ENCODE assay signal across 19 cellular contexts in genomic region chr10:423167-423566, GRCh38.
A peak's percentile ranks its signal among the peaks of the same experiment; 100 is the strongest.
DNase-seq lines count a peak whose midpoint lies in the region; ATAC-seq and TF ChIP-seq lines count a peak whose summit lies in the region.
"Had no signal": no experiment of that assay in that cellular context is flagged by ENCODE, and none has a peak within 500 bp of the region (broad histone marks: within the 10 kb centered on the region; RNA-seq: fewer than 3 reads in every experiment).

No MANE protein-coding gene starts in this region.

- H3K4me3 ChIP-seq in esophagus muscularis mucosa, result no peak overlapping the region
- H3K4me3 ChIP-seq in heart right ventricle, result no peak overlapping the region
- H3K4me3 ChIP-seq: A549, GM23248 had no signal

- TF ChIP-seq POLR2A in esophagus muscularis mucosa (IDR thresholded peaks at IDR 0.05; ENCODE audit: low read depth), result no peak

- DNase-seq in esophagus muscularis mucosa (ENCODE audit: extremely low spot score) (peak; percentile 53), medulla oblongata (ENCODE audit: extremely low spot score) (peak; percentile 52), pons (ENCODE audit: low spot score) (peak; percentile 8), DMS79 treated with DMSO at 0.1 percent for 48 hours (lab: John Stamatoyannopoulos, UW) (no peak), heart right ventricle (no peak)
- DNase-seq in stimulated activated CD4-positive, alpha-beta T cell treated with anti-CD3 and anti-CD28 coated beads, Interleukin-4, amount 100 ng/mL, for 4 hours, result no peak
- DNase-seq: 8988T; ACHN; AML-193; Calu3; CD4-positive, alpha-beta memory T cell; COR-L47; DMS53; DND-41; GM23248; H7; HCEC 1CT had no signal

- 78% methylated on average over 7 of the region's 7 CpGs for WGBS in esophagus muscularis mucosa
- WGBS in heart right ventricle, 2 donors, result 95 to 96% methylated on average over 7 of the region's 7 CpGs

- H3K36me3 ChIP-seq in esophagus muscularis mucosa (peaks cover 9 to 40% (median 35%) of the 10 kb centered on the region in 4 donors), heart right ventricle (peaks cover 0 to 48% (median 19%) of the 10 kb centered on the region in 9 donors)

- intact Hi-C loops in esophagus muscularis mucosa (cut with DNase I), result no loop called here
- intact Hi-C loops in heart right ventricle (cut with DNase I), result no loop called here

- ATAC-seq in HG02852 (IDR thresholded peaks at IDR 0.05; ENCODE audit: unreplicated experiment) (no peak), heart right ventricle (no peak)
- ATAC-seq: A549 had no signal

- H3K27me3 ChIP-seq in esophagus muscularis mucosa (no peaks in the 10 kb centered on the region), heart right ventricle (no peaks in the 10 kb centered on the region)

- H3K27ac ChIP-seq in esophagus muscularis mucosa (replicated peaks in 1 of 4) (no peak overlapping the region), heart right ventricle (no peak overlapping the region)
- H3K27ac ChIP-seq: A549, GM23248 had no signal

- no peak for TF ChIP-seq EP300 in esophagus muscularis mucosa (IDR thresholded peaks at IDR 0.05)

- TF ChIP-seq CTCF in esophagus muscularis mucosa (IDR thresholded peaks at IDR 0.05), result no peak
- TF ChIP-seq CTCF in heart right ventricle (IDR thresholded peaks at IDR 0.05), result no peak

- H3K4me1 ChIP-seq in esophagus muscularis mucosa (no peaks in the 10 kb centered on the region), heart right ventricle (no peaks in the 10 kb centered on the region)

- H3K9me3 ChIP-seq in esophagus muscularis mucosa, result no peaks in the 10 kb centered on the region
- no peaks in the 10 kb centered on the region for H3K9me3 ChIP-seq in heart right ventricle
- H3K9me3 ChIP-seq: A549 had no signal

Comparison
In these comparisons a context has a peak if more than half of its experiments do, and no peak if none do; other contexts are left out.
1. DNase-seq: peak in esophagus muscularis mucosa (single experiment), medulla oblongata (single experiment) and pons (single experiment); none in DMS79 treated with DMSO at 0.1 percent for 48 hours (single experiment), heart right ventricle (0 of 2) and stimulated activated CD4-positive, alpha-beta T cell treated with anti-CD3 and anti-CD28 coated beads, Interleukin-4, amount 100 ng/mL, for 4 hours (0 of 2).